In the genomic region with DNA sequence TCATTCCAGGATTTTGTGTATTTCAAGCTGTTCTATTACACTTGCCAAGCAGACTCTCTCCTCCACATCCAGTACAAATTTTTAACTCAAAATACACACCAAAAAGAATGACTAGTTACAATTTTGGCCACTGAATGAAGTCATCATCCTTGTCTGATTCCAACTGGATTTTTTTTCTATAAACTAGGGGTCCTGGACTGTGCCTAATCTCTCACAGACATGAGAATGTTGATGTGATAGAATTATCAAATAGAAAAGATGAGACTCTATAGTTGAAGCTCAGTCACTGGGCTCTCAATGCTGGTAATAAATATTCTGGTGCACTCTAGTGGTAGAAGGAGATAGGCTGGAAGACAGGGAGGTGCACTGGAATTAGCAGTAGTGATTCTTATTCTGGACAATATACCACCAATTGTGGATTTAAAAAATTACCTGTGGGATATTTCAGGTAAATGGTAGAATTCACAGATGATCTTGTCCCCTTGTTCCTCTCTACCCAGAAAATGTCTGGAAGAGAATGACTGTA, we compare ENCODE assay signal across 8 cellular contexts.
DNase-seq lines count a peak whose midpoint lies in the region; ATAC-seq and TF ChIP-seq lines count a peak whose summit lies in the region.

No MANE protein-coding gene starts in this region.

- H3K27ac ChIP-seq in RWPE1: no peak overlapping the region

- TF ChIP-seq CTCF in AG10803 (conservative IDR thresholded peaks at IDR 0.05; ENCODE audit: low read length) (peak; percentile 73), RWPE1 (conservative IDR thresholded peaks at IDR 0.05; ENCODE audit: low read depth) (peak; percentile 70)

- DNase-seq in AG10803 (ENCODE audit: low read depth) (peak; percentile 41), HEK293T (ENCODE audit: extremely low spot score) (peak; percentile 6), RWPE1 (ENCODE audit: low spot score) (peak; percentile 52), inferior parietal cortex (ENCODE audit: extremely low spot score) (peak; percentile 63), activated gamma-delta T cell (lab: John Stamatoyannopoulos, UW) (no peak)
- no peak for DNase-seq in activated T-cell treated with anti-CD3 and anti-CD28 coated beads, Interleukin-2, amount 50 U/mL, for 1 hour
- DNase-seq in activated CD4-positive, alpha-beta T cell treated with anti-CD3 and anti-CD28 coated beads, Interleukin-2, amount 50 U/mL, for 48 hours: no peak

- H3K4me3 ChIP-seq in AG10803 (ENCODE audit: low read length): no peak overlapping the region

- POLR2A ChIA-PET in HEK293T (lab: Yijun Ruan, JAX): no interaction called here
- POLR2A ChIA-PET in RWPE1 (lab: Yijun Ruan, JAX; ENCODE audit: low non-redundant PET): no interaction called here

- CTCF ChIA-PET in HEK293T (lab: Yijun Ruan, JAX): no interaction called here
- CTCF ChIA-PET in RWPE1 (lab: Yijun Ruan, JAX): interaction anchor here (0.6 to 1.6 kb wide), 12 partner anchors 10 to 802 kb away, joined by 3 to 11 read pairs (median 4); no protein-coding TSS in a partner anchor

- ATAC-seq in GM18873 (IDR thresholded peaks at IDR 0.05; ENCODE audit: low FRiP score, unreplicated experiment): no peak

TF ChIP-seq in HEK293T, 16 proteins besides CTCF, POLR2A, EP300 and RAD21:
- no peak for TF ChIP-seq HDGF (IDR thresholded peaks at IDR 0.05; ENCODE audit: borderline replicate concordance)
- no peak for TF ChIP-seq TARDBP (IDR thresholded peaks at IDR 0.05)
- TF ChIP-seq L3MBTL2 (conservative IDR thresholded peaks at IDR 0.05): no peak
- no peak for TF ChIP-seq ELF4 (IDR thresholded peaks at IDR 0.05)
- no peak for TF ChIP-seq ARNT (IDR thresholded peaks at IDR 0.05)
- TF ChIP-seq LEF1 (IDR thresholded peaks at IDR 0.05; ENCODE audit: borderline replicate concordance): no peak
- no peak for TF ChIP-seq FOXK2 (IDR thresholded peaks at IDR 0.05)
- no peak for TF ChIP-seq CTBP1 (IDR thresholded peaks at IDR 0.05; ENCODE audit: borderline replicate concordance)
- TF ChIP-seq FOXM1 (IDR thresholded peaks at IDR 0.05; ENCODE audit: borderline replicate concordance): no peak
- no peak for TF ChIP-seq SUZ12 (IDR thresholded peaks at IDR 0.05)

Comparison
In these comparisons a context has a peak if more than half of its experiments do, and no peak if none do; other contexts are left out.
1. DNase-seq: peak in AG10803 (single experiment), HEK293T (single experiment), RWPE1 (single experiment) and inferior parietal cortex (single experiment); none in activated gamma-delta T cell (single experiment), activated T-cell treated with anti-CD3 and anti-CD28 coated beads, Interleukin-2, amount 50 U/mL, for 1 hour (single experiment) and activated CD4-positive, alpha-beta T cell treated with anti-CD3 and anti-CD28 coated beads, Interleukin-2, amount 50 U/mL, for 48 hours (0 of 2).